13 cellular contexts compared by ENCODE assay signal in the genomic region with DNA sequence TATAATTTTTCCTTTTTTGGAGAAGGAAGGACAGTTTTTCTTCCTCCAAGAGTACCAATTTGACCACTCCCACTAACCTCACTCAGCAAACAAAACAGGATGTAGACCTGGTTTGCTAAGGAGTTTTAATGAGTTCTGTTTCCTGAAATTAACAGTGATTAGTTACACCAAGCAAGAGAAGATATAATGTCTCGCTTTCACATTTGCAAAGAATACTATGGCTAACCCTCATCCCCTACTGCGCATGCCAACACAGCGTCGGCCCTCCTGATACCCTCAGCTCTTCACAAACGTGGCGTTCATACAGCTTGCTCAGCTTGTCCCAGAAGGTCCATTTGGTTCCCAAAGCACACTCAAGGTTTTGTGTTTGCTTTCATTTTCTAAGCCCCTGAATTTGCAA. TPM values are rescaled to one million over a fixed set of nuclear protein-coding genes. Genes with fewer than 3 reads are reported as not detected.
DNase-seq lines count a peak whose midpoint lies in the region; ATAC-seq and TF ChIP-seq lines count a peak whose summit lies in the region.
"Had no signal": no experiment of that assay in that cellular context is flagged by ENCODE, and none has a peak within 500 bp of the region (broad histone marks: within the 10 kb centered on the region; RNA-seq: fewer than 3 reads in every experiment).

No MANE protein-coding gene starts in this region.

- POLR2A ChIA-PET in activated CD4-positive, alpha-beta T cell treated with anti-CD3 and anti-CD28 coated beads, Interleukin-2, amount 10 ng/mL, durations not matched to agents 7 days and 5 days (lab: Charles Lee): no interaction called here

- H3K4me1 ChIP-seq in neutrophil (ENCODE audit: control insufficient read depth in 1 of 2, insufficient read depth in 1 of 2, low read depth in 1 of 2, low read length in 1 of 2): peaks cover 14 to 15% of the 10 kb centered on the region in 2 experiments
- no peaks in the 10 kb centered on the region for H3K4me1 ChIP-seq in body of pancreas

- peak overlapping the region; percentile 93 for H3K27ac Mint-ChIP-seq in activated CD4-positive, alpha-beta T cell treated with anti-CD3 and anti-CD28 coated beads, Interleukin-2, amount 10 ng/mL, durations not matched to agents 7 days and 5 days
- H3K27ac Mint-ChIP-seq in activated T-helper 2 cell treated with anti-CD3 and anti-CD28 coated beads, Interferon-gamma antibody, Interleukin-2, Interleukin-4, amounts not matched to agents 10 μg/mL and 5 μg/mL and 100 μg/mL, durations not matched to agents 14 hours and 24 hours and 36 hours: peak overlapping the region; percentile 85

- H3K27me3 ChIP-seq in neutrophil (no peaks in the 10 kb centered on the region), body of pancreas (no peaks in the 10 kb centered on the region)

- TF ChIP-seq POLR2A in body of pancreas (IDR thresholded peaks at IDR 0.05): no peak

- peak overlapping the region; percentile 48 for H3K4me3 Mint-ChIP-seq in activated CD4-positive, alpha-beta T cell treated with anti-CD3 and anti-CD28 coated beads, Interleukin-2, amount 10 ng/mL, durations not matched to agents 7 days and 5 days
- peak overlapping the region; percentile 51 for H3K4me3 Mint-ChIP-seq in activated T-helper 2 cell treated with anti-CD3 and anti-CD28 coated beads, Interferon-gamma antibody, Interleukin-2, Interleukin-4, amounts not matched to agents 10 μg/mL and 5 μg/mL and 100 μg/mL, durations not matched to agents 14 hours and 24 hours and 36 hours (ENCODE audit: low read depth)

- intact Hi-C loops in activated T-helper 2 cell treated with anti-CD3 and anti-CD28 coated beads, Interferon-gamma antibody, Interleukin-2, Interleukin-4, amounts not matched to agents 10 μg/mL and 5 μg/mL and 100 μg/mL, durations not matched to agents 14 hours and 24 hours and 36 hours (cut with micrococcal nuclease): no loop called here
- intact Hi-C loops in body of pancreas (cut with DNase I): no loop called here

- 74 to 88% methylated on average over 6 of the region's 6 CpGs for WGBS in body of pancreas, 2 donors

- peak; percentile 28 for DNase-seq in activated CD4-positive, alpha-beta T cell treated with anti-CD3 and anti-CD28 coated beads, Interleukin-2, amount 10 ng/mL, durations not matched to agents 7 days and 5 days
- DNase-seq in activated CD4-positive, alpha-beta T cell treated with anti-CD3 and anti-CD28 coated beads for 48 hours: no peak
- peak; percentile 13 for DNase-seq in activated T-helper 2 cell treated with anti-CD3 and anti-CD28 coated beads, Interferon-gamma antibody, Interleukin-2, Interleukin-4, amounts not matched to agents 10 μg/mL and 5 μg/mL and 100 μg/mL, durations not matched to agents 14 hours and 24 hours and 36 hours (ENCODE audit: low spot score)
- DNase-seq in body of pancreas: no peak
- DNase-seq in NCI-H128 (lab: John Stamatoyannopoulos, UW; ENCODE audit: unreplicated experiment): no peak
- no peak for DNase-seq in OCI-M2 (lab: John Stamatoyannopoulos, UW; ENCODE audit: unreplicated experiment)
- DNase-seq: activated effector memory CD4-positive, alpha-beta T cell treated with anti-CD3 and anti-CD28 coated beads, Interleukin-2, amount 50 U/mL, for 16 hours; DND-41; mesendoderm; NCI-H446 treated with DMSO at 0.1 percent for 48 hours; retina had no signal

- H3K9me3 Mint-ChIP-seq in activated CD4-positive, alpha-beta T cell treated with anti-CD3 and anti-CD28 coated beads, Interleukin-2, amount 10 ng/mL, durations not matched to agents 7 days and 5 days: no peaks in the 10 kb centered on the region
- no peaks in the 10 kb centered on the region for H3K9me3 Mint-ChIP-seq in activated T-helper 2 cell treated with anti-CD3 and anti-CD28 coated beads, Interferon-gamma antibody, Interleukin-2, Interleukin-4, amounts not matched to agents 10 μg/mL and 5 μg/mL and 100 μg/mL, durations not matched to agents 14 hours and 24 hours and 36 hours

- H3K36me3 Mint-ChIP-seq in activated CD4-positive, alpha-beta T cell treated with anti-CD3 and anti-CD28 coated beads, Interleukin-2, amount 10 ng/mL, durations not matched to agents 7 days and 5 days (ENCODE audit: low read depth): peaks cover 49% of the 10 kb centered on the region
- peaks cover 49% of the 10 kb centered on the region for H3K36me3 Mint-ChIP-seq in activated T-helper 2 cell treated with anti-CD3 and anti-CD28 coated beads, Interferon-gamma antibody, Interleukin-2, Interleukin-4, amounts not matched to agents 10 μg/mL and 5 μg/mL and 100 μg/mL, durations not matched to agents 14 hours and 24 hours and 36 hours (ENCODE audit: low read depth)

- ATAC-seq in HG02852 (IDR thresholded peaks at IDR 0.05; ENCODE audit: unreplicated experiment) (peak; percentile 66), body of pancreas (no peak)

- H3K36me3 ChIP-seq in neutrophil (peaks cover 72% of the 10 kb centered on the region), body of pancreas (replicated peaks in 1 of 2; ENCODE audit: insufficient read depth in 1 of 2, low read depth in 2 of 2) (peaks cover 0 to 21% of the 10 kb centered on the region in 2 donors)

- no peaks in the 10 kb centered on the region for H3K27me3 Mint-ChIP-seq in activated CD4-positive, alpha-beta T cell treated with anti-CD3 and anti-CD28 coated beads, Interleukin-2, amount 10 ng/mL, durations not matched to agents 7 days and 5 days
- no peaks in the 10 kb centered on the region for H3K27me3 Mint-ChIP-seq in activated T-helper 2 cell treated with anti-CD3 and anti-CD28 coated beads, Interferon-gamma antibody, Interleukin-2, Interleukin-4, amounts not matched to agents 10 μg/mL and 5 μg/mL and 100 μg/mL, durations not matched to agents 14 hours and 24 hours and 36 hours (ENCODE audit: low read depth)

- H3K4me3 ChIP-seq in neutrophil (ENCODE audit: low read depth in 1 of 2, low read length in 1 of 2) (no peak overlapping the region), body of pancreas (no peak overlapping the region)

- CTCF ChIA-PET in activated CD4-positive, alpha-beta T cell treated with anti-CD3 and anti-CD28 coated beads, Interleukin-2, amount 10 ng/mL, durations not matched to agents 7 days and 5 days (lab: Charles Lee): no interaction called here

- H3K27ac ChIP-seq in neutrophil (peak overlapping the region; percentile 79), body of pancreas (no peak overlapping the region)

- H3K9me3 ChIP-seq in neutrophil (no peaks in the 10 kb centered on the region), body of pancreas (no peaks in the 10 kb centered on the region)

- peaks cover 50% of the 10 kb centered on the region for H3K4me1 Mint-ChIP-seq in activated CD4-positive, alpha-beta T cell treated with anti-CD3 and anti-CD28 coated beads, Interleukin-2, amount 10 ng/mL, durations not matched to agents 7 days and 5 days
- peaks cover 29% of the 10 kb centered on the region for H3K4me1 Mint-ChIP-seq in activated T-helper 2 cell treated with anti-CD3 and anti-CD28 coated beads, Interferon-gamma antibody, Interleukin-2, Interleukin-4, amounts not matched to agents 10 μg/mL and 5 μg/mL and 100 μg/mL, durations not matched to agents 14 hours and 24 hours and 36 hours (ENCODE audit: low read depth)

- TF ChIP-seq CTCF in neutrophil (IDR thresholded peaks at IDR 0.05) (no peak), body of pancreas (IDR thresholded peaks at IDR 0.05) (no peak)

RNA-seq across cellular contexts. Expression of gene IPPK, which starts 41.9 kb away (rescaled TPM):
- total RNA-seq in activated CD4-positive, alpha-beta T cell treated with anti-CD3 and anti-CD28 coated beads, Interleukin-2, amount 10 ng/mL, durations not matched to agents 7 days and 5 days: 10 to 100 TPM in 1 of 2 experiments, 1 to 10 TPM in 1; 9.6 to 10.9 TPM
- 11.5 and 14.8 TPM in 2 replicates for total RNA-seq in activated T-helper 2 cell treated with anti-CD3 and anti-CD28 coated beads, Interferon-gamma antibody, Interleukin-2, Interleukin-4, amounts not matched to agents 10 μg/mL and 5 μg/mL and 100 μg/mL, durations not matched to agents 14 hours and 24 hours and 36 hours
- total RNA-seq in body of pancreas: 1 to 10 TPM; 2.9 to 6.3 TPM

RNA-seq across cellular contexts. Expression of gene BICD2, which starts 52.8 kb away (rescaled TPM):
- total RNA-seq in activated CD4-positive, alpha-beta T cell treated with anti-CD3 and anti-CD28 coated beads, Interleukin-2, amount 10 ng/mL, durations not matched to agents 7 days and 5 days: 10 to 100 TPM; 29.5 to 31.1 TPM
- 22.8 and 23.6 TPM in 2 replicates for total RNA-seq in activated T-helper 2 cell treated with anti-CD3 and anti-CD28 coated beads, Interferon-gamma antibody, Interleukin-2, Interleukin-4, amounts not matched to agents 10 μg/mL and 5 μg/mL and 100 μg/mL, durations not matched to agents 14 hours and 24 hours and 36 hours
- total RNA-seq in body of pancreas: 10 to 100 TPM; 16.1 to 16.8 TPM

Comparison
In these comparisons a context has a peak if more than half of its experiments do, and no peak if none do; other contexts are left out.
1. DNase-seq: peak in activated CD4-positive, alpha-beta T cell treated with anti-CD3 and anti-CD28 coated beads, Interleukin-2, amount 10 ng/mL, durations not matched to agents 7 days and 5 days (single experiment) and activated T-helper 2 cell treated with anti-CD3 and anti-CD28 coated beads, Interferon-gamma antibody, Interleukin-2, Interleukin-4, amounts not matched to agents 10 μg/mL and 5 μg/mL and 100 μg/mL, durations not matched to agents 14 hours and 24 hours and 36 hours (single experiment); none in activated CD4-positive, alpha-beta T cell treated with anti-CD3 and anti-CD28 coated beads for 48 hours (single experiment), body of pancreas (0 of 4), NCI-H128 (single experiment) and OCI-M2 (single experiment).